18 cellular contexts compared by ENCODE assay signal in the genomic region with DNA sequence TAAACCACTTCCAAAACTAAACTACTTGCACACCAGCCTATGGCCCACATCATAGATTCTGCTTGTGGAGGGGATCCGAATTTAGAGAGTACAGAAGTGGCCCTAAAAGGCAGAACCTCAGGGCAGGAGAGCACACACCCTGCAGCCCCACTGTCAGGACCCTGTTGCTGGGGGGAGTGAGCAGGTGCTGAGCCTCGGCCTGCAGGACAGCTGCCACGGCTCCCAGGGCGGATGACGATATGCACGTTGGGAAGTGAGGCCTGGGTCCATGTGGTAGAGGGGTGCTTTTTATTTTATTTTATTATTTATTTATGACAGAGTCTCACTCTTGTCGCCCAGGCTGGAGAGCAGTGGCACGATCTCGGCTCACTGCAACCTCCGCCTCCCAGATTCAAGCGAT.
DNase-seq lines count a peak whose midpoint lies in the region; ATAC-seq, FAIRE-seq and TF ChIP-seq lines count a peak whose summit lies in the region.
"Had no signal": no experiment of that assay in that cellular context is flagged by ENCODE, and none has a peak within 500 bp of the region (broad histone marks: within the 10 kb centered on the region; RNA-seq: fewer than 3 reads in every experiment).

No MANE protein-coding gene starts in this region.

- H3K36me3 ChIP-seq in kidney (ENCODE audit: control insufficient read depth in 1 of 2, insufficient read depth in 2 of 2, low read length in 2 of 2) (no peaks in the 10 kb centered on the region), sigmoid colon (no peaks in the 10 kb centered on the region)
- H3K36me3 ChIP-seq: BLaER1 had no signal

- no peak for TF ChIP-seq POLR2A in sigmoid colon (IDR thresholded peaks at IDR 0.05)

- no peak for FAIRE-seq in kidney (lab: Jason Lieb, UNC)
- FAIRE-seq: A549, H54, HTR-8/SVneo had no signal

- no peak for ATAC-seq in activated CD4-positive, CD25-positive, alpha-beta regulatory T cell treated with anti-CD3 and anti-CD28 coated beads, Interleukin-2, amount 50 U/mL, for 24 hours
- no peak for ATAC-seq in HG03159 (IDR thresholded peaks at IDR 0.05; ENCODE audit: unreplicated experiment)
- ATAC-seq: A549, GM23338 had no signal

- H3K27ac ChIP-seq in kidney (ENCODE audit: low read depth in 2 of 2, low read length in 2 of 2) (no peak overlapping the region), sigmoid colon (no peak overlapping the region)
- H3K27ac ChIP-seq: 22Rv1, BLaER1 had no signal

- intact Hi-C loops in kidney (cut with DNase I): no loop called here
- intact Hi-C loops in sigmoid colon (cut with DNase I): no loop called here

- no peak for TF ChIP-seq EP300 in sigmoid colon (IDR thresholded peaks at IDR 0.05)

- TF ChIP-seq CTCF in kidney (IDR thresholded peaks at IDR 0.05; ENCODE audit: borderline replicate concordance, extremely low read depth, insufficient read depth): no peak
- no peak for TF ChIP-seq CTCF in sigmoid colon (IDR thresholded peaks at IDR 0.05)

- H3K9ac ChIP-seq in kidney (ENCODE audit: low read length in 2 of 2): no peak overlapping the region
- H3K9ac ChIP-seq: BLaER1 had no signal

- H3K4me3 ChIP-seq in kidney (ENCODE audit: low read length in 2 of 2) (no peak overlapping the region), sigmoid colon (no peak overlapping the region)
- H3K4me3 ChIP-seq: A549, BLaER1, GM23338 had no signal

- H3K4me1 ChIP-seq in kidney (ENCODE audit: control insufficient read depth in 1 of 2, insufficient read depth in 1 of 2, low read depth in 1 of 2, low read length in 2 of 2): peaks cover 8 to 14% of the 10 kb centered on the region in 2 donors
- no peaks in the 10 kb centered on the region for H3K4me1 ChIP-seq in sigmoid colon

- H3K9me3 ChIP-seq in kidney (ENCODE audit: control insufficient read depth in 1 of 2, low read length in 2 of 2) (no peaks in the 10 kb centered on the region), sigmoid colon (no peaks in the 10 kb centered on the region)

- WGBS in sigmoid colon, 2 donors: 92 to 95% methylated on average over 11 of the region's 11 CpGs

- no peaks in the 10 kb centered on the region for H3K27me3 ChIP-seq in sigmoid colon
- H3K27me3 ChIP-seq: BLaER1 had no signal

- peak; percentile 4 for DNase-seq in activated CD4-positive, CD25-positive, alpha-beta regulatory T cell treated with anti-CD3 and anti-CD28 coated beads, Interleukin-2, amount 50 U/mL, for 72 hours
- DNase-seq in kidney (peak; percentile 26), sigmoid colon (peak; percentile 54), iPS-NIHi11 (ENCODE audit: low spot score) (no peak), superior temporal gyrus (ENCODE audit: extremely low spot score) (no peak)
- DNase-seq: CD4-positive, alpha-beta memory T cell; DMS79 treated with DMSO at 0.1 percent for 48 hours; GF-D8; HCEC 1CT; HFFc6 had no signal

Comparison
In these comparisons a context has a peak if more than half of its experiments do, and no peak if none do; other contexts are left out.
1. DNase-seq: peak in activated CD4-positive, CD25-positive, alpha-beta regulatory T cell treated with anti-CD3 and anti-CD28 coated beads, Interleukin-2, amount 50 U/mL, for 72 hours (single experiment), kidney (single experiment) and sigmoid colon (single experiment); none in iPS-NIHi11 (single experiment) and superior temporal gyrus (single experiment).